Comparison of ENCODE assay signal across 8 cellular contexts in the genomic region with DNA sequence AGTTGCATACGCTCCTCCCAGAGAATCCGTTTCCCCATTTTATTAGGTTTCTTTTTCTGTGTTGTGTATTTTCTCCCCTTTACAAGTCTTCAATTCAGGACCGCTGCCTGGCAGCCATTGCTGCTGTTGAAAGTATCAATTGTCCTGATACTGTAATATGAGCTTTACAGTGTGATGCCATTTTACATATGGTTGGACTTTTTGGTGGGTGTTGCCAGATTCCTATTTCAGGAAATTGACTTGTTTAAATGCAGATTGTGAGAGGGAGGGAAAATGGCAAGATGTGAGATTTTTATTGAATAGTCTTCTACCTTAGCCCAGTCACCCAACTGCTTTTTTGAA. TPM values are rescaled to one million over a fixed set of nuclear protein-coding genes. Genes with fewer than 3 reads are reported as not detected.
DNase-seq lines count a peak whose midpoint lies in the region; ATAC-seq and TF ChIP-seq lines count a peak whose summit lies in the region.

No MANE protein-coding gene starts in this region.

- peak overlapping the region; percentile 99 for H3K4me3 Mint-ChIP-seq in T-helper 17 cell

- TF ChIP-seq CTCF in AG04449 (IDR thresholded peaks at IDR 0.05; ENCODE audit: insufficient read depth, low read length, missing control alignments): no peak
- no peak for TF ChIP-seq CTCF in fibroblast of pulmonary artery (IDR thresholded peaks at IDR 0.05; ENCODE audit: low read length, missing control alignments)

- peaks cover 21% of the 10 kb centered on the region for H3K4me1 ChIP-seq in HAP-1

- POLR2A ChIA-PET in AG04449 (lab: Yijun Ruan, JAX): interaction anchor here (1.1 kb wide), 1 partner anchor 40 kb away, joined by 3 read pairs; no protein-coding TSS in a partner anchor

- peaks cover 8% of the 10 kb centered on the region for H3K36me3 Mint-ChIP-seq in T-helper 17 cell (ENCODE audit: low read depth)

- CTCF ChIA-PET in AG04449 (lab: Yijun Ruan, JAX): interaction anchor here (1.1 to 1.4 kb wide), 2 partner anchors 194 to 202 kb away, joined by 4 to 5 read pairs; no protein-coding TSS in a partner anchor

- no peaks in the 10 kb centered on the region for H3K27me3 ChIP-seq in HAP-1 (ENCODE audit: low read depth)

- H3K9me3 ChIP-seq in HAP-1 (no peaks in the 10 kb centered on the region), T-helper 17 cell (ENCODE audit: control insufficient read depth, low read length, poor library complexity, severe bottlenecking) (no peaks in the 10 kb centered on the region)

- H3K36me3 ChIP-seq in HAP-1 (replicated peaks): peaks cover 31% of the 10 kb centered on the region

- in situ Hi-C loops in HAP-1 (cut with MboI; ENCODE audit: low sequenced_read_pairs) (no loop called here), KBM-7 (cut with MboI; ENCODE audit: low pct_unique_long_range_greater_than_20kb, low sequenced_read_pairs) (no loop called here)

- peaks cover 44% of the 10 kb centered on the region for H3K4me1 Mint-ChIP-seq in T-helper 17 cell

- H3K27me3 Mint-ChIP-seq in T-helper 17 cell: no peaks in the 10 kb centered on the region

- H3K4me3 ChIP-seq in AG04449 (ENCODE audit: low read depth, low read length) (peak overlapping the region; percentile 98), HAP-1 (peak overlapping the region; percentile 88), fibroblast of pulmonary artery (replicated peaks; ENCODE audit: low read depth, low read length) (peak overlapping the region; percentile 97)

- ATAC-seq in T-helper 17 cell (no peak), GM18520 (IDR thresholded peaks at IDR 0.05; ENCODE audit: unreplicated experiment) (no peak), GM21515 (IDR thresholded peaks at IDR 0.05; ENCODE audit: unreplicated experiment) (no peak)

- DNase-seq in AG04449 (ENCODE audit: low read depth, low spot score) (no peak), HAP-1 (ENCODE audit: low spot score in 2 of 2) (peak; percentile 53 to 72), T-helper 17 cell (no peak), fibroblast of pulmonary artery (ENCODE audit: low read depth) (peak; percentile 39), retina (peak; percentile 31), KBM-7 (no peak)

- H3K27ac Mint-ChIP-seq in T-helper 17 cell: peak overlapping the region; percentile 99

RNA-seq across cellular contexts. Expression of gene PANK2, which starts 1.2 kb away (rescaled TPM):
- 10 to 100 TPM; 47.2 to 53.0 TPM for total RNA-seq in T-helper 17 cell

RNA-seq across cellular contexts. Expression of gene MAVS, which starts 43.7 kb away (rescaled TPM):
- total RNA-seq in T-helper 17 cell: 10 to 100 TPM; 20.1 to 21.1 TPM

Comparison
In these comparisons a context has a peak if more than half of its experiments do, and no peak if none do; other contexts are left out.
1. DNase-seq: peak in HAP-1 (2 of 2), fibroblast of pulmonary artery (single experiment) and retina (single experiment); none in AG04449 (single experiment), T-helper 17 cell (0 of 3) and KBM-7 (single experiment).
2. Peak in every context shown above with its lines, with median percentiles within 50 percentile points of each other: H3K4me3 ChIP-seq.